In genomic region chr17:50707296-50708049, GRCh38 we compare ENCODE assay signal across 8 cellular contexts. TPM values are rescaled to one million over a fixed set of nuclear protein-coding genes. Genes with fewer than 3 reads are reported as not detected.
DNase-seq lines count a peak whose midpoint lies in the region; ATAC-seq, FAIRE-seq and TF ChIP-seq lines count a peak whose summit lies in the region.

Gene ANKRD40 (minus strand): TSS chr17:50707914. CDS start chr17:50707654, 260 bp downstream.

- H3K4me1 Mint-ChIP-seq in T-helper 17 cell = peaks cover 30% of the 10 kb centered on the region

- H3K4me1 ChIP-seq in psoas muscle = peaks cover 51% of the 10 kb centered on the region

- H3K27ac ChIP-seq in psoas muscle = peak within 1 kb of the TSS; percentile 94

- H3K27me3 ChIP-seq in psoas muscle (ENCODE audit: insufficient read depth in 3 of 3, low read length in 2 of 3) = no peaks in the 10 kb centered on the region

- H3K4me3 ChIP-seq in psoas muscle = peak within 1 kb of the TSS; percentile 86

- no peaks in the 10 kb centered on the region for H3K27me3 Mint-ChIP-seq in T-helper 17 cell

- peaks cover 3% of the 10 kb centered on the region for H3K36me3 Mint-ChIP-seq in T-helper 17 cell (ENCODE audit: low read depth)

- no peak for FAIRE-seq in urothelium cell line (lab: Jason Lieb, UNC)

- no peak for TF ChIP-seq CTCF in psoas muscle (IDR thresholded peaks at IDR 0.05)

- peaks cover 3 to 32% of the 10 kb centered on the region in 2 donors for H3K36me3 ChIP-seq in psoas muscle (ENCODE audit: insufficient read depth in 1 of 2, low read depth in 1 of 2)

- WGBS in psoas muscle, 3 donors = 0 to 1% (median 1%) methylated on average over 47 to 74 of the region's 74 CpGs

- H3K9me3 ChIP-seq in T-helper 17 cell (ENCODE audit: control insufficient read depth, low read length, poor library complexity, severe bottlenecking) (no peaks in the 10 kb centered on the region), psoas muscle (no peaks in the 10 kb centered on the region)

- DNase-seq in NCI-H1694 treated with DMSO at 0.1 percent for 48 hours (lab: John Stamatoyannopoulos, UW) (peak; percentile 94), T-helper 17 cell (peak; percentile 72 to 91 (median 84)), amygdala (lab: John Stamatoyannopoulos, UW) (peak; percentile 25 to 91 (median 80)), left ventricle myocardium superior (peak; percentile 91), psoas muscle (peak; percentile 89 to 94), urothelium cell line (ENCODE audit: low spot score) (peak; percentile 87)

- peak within 1 kb of the TSS; percentile 94 for H3K4me3 Mint-ChIP-seq in T-helper 17 cell

- peak within 1 kb of the TSS; percentile 98 for H3K27ac Mint-ChIP-seq in T-helper 17 cell

- ATAC-seq in GM18499 (IDR thresholded peaks at IDR 0.05; ENCODE audit: insufficient read depth, unreplicated experiment) (peak; percentile 65), HG02938 (IDR thresholded peaks at IDR 0.05; ENCODE audit: unreplicated experiment) (peak; percentile 76), T-helper 17 cell (peak; percentile 87), left ventricle myocardium superior (peak; percentile 83), psoas muscle (peak; percentile 87 to 91 (median 88))

- intact Hi-C loops in left ventricle myocardium superior (cut with micrococcal nuclease) = no loop called here
- intact Hi-C loops in psoas muscle (cut with DNase I) = loop anchor here in 1 of 2 donors (5.0 kb wide), 1 partner anchor 225 kb away; no protein-coding TSS in a partner anchor

RNA-seq across cellular contexts. Expression of gene ANKRD40, which starts in this region (rescaled TPM):
- total RNA-seq in T-helper 17 cell (10 to 100 TPM; 24.3 to 25.6 TPM), left ventricle myocardium superior (54.4 TPM), psoas muscle (100 to 1,000 TPM in 3 of 4 donors, 10 to 100 TPM in 1; 91.8 to 132 (median 112) TPM)
- polyA plus RNA-seq in psoas muscle = 100 to 1,000 TPM in 1 of 3 donors, 10 to 100 TPM in 2; 42.6 to 155 (median 46.6) TPM

Comparison
In these comparisons a context has a peak if more than half of its experiments do, and no peak if none do; other contexts are left out.
1. Peak in every context shown above with its lines: DNase-seq, ATAC-seq, H3K4me3 ChIP-seq and H3K27ac ChIP-seq.